In the genomic region with DNA sequence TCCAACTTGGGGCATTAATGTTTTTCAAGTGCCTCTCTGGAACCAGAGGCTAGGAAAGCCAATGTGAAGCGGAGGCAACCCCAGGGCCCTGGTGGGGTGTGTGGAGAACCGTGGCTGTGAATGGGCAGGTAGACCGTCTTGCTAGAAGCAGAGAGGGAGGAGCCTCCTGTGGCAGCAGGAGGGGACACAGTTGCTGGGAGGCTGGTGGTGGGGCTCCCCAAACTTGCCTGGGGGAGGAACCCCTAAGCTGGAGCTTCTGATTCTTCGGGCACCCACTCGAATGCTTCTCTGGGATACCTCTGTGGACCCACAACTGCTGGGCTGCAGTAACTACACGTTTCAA, we compare ENCODE assay signal across 25 cellular contexts.
"Had no signal": no experiment of that assay in that cellular context is flagged by ENCODE, and none has a peak within 500 bp of the region (broad histone marks: within the 10 kb centered on the region; RNA-seq: fewer than 3 reads in every experiment).

No MANE protein-coding gene starts in this region.

- H3K9me3 Mint-ChIP-seq: dendritic cell treated with granulocyte-macrophage colony-stimulating factor and Interleukin-4, amounts not matched to agents 40 ng/mL and 50 ng/mL, for 4 days had no signal

- H3K4me3 Mint-ChIP-seq: activated B cell treated with CpG ODN at 0.5 μM for 24 hours; activated CD8-positive, alpha-beta T cell treated with anti-CD3 and anti-CD28 coated beads for 36 hours; activated naive CD4-positive, alpha-beta T cell treated with anti-CD3 and anti-CD28 coated beads, Interleukin-2, amount 50 U/mL, for 24 hours; activated naive CD8-positive, alpha-beta T cell treated with anti-CD3 and anti-CD28 coated beads for 36 hours; activated naive CD8-positive, alpha-beta T cell treated with anti-CD3 and anti-CD28 coated beads, Interleukin-2, amount 50 U/mL, for 24 hours; activated T-cell treated with anti-CD3 and anti-CD28 coated beads, Interleukin-2, amount 50 U/mL, for 4 hours; activated T-helper 17 cell treated with anti-CD3 and anti-CD28 coated beads, Interleukin-2, amount 50 U/mL, for 72 hours; dendritic cell treated with granulocyte-macrophage colony-stimulating factor and Interleukin-4, amounts not matched to agents 40 ng/mL and 50 ng/mL, for 4 days; endodermal cell had no signal

- H3K4me1 Mint-ChIP-seq: activated B cell treated with CpG ODN at 0.5 μM for 24 hours; activated naive CD4-positive, alpha-beta T cell treated with anti-CD3 and anti-CD28 coated beads, Interleukin-2, amount 50 U/mL, for 24 hours; activated naive CD8-positive, alpha-beta T cell treated with anti-CD3 and anti-CD28 coated beads for 36 hours; activated naive CD8-positive, alpha-beta T cell treated with anti-CD3 and anti-CD28 coated beads, Interleukin-2, amount 50 U/mL, for 24 hours had no signal

- H3K27ac Mint-ChIP-seq: activated B cell treated with CpG ODN at 0.5 μM for 24 hours; activated CD8-positive, alpha-beta T cell treated with anti-CD3 and anti-CD28 coated beads for 36 hours; activated naive CD4-positive, alpha-beta T cell treated with anti-CD3 and anti-CD28 coated beads, Interleukin-2, amount 50 U/mL, for 24 hours; activated naive CD8-positive, alpha-beta T cell treated with anti-CD3 and anti-CD28 coated beads for 36 hours; activated naive CD8-positive, alpha-beta T cell treated with anti-CD3 and anti-CD28 coated beads, Interleukin-2, amount 50 U/mL, for 24 hours; activated T-helper 17 cell treated with anti-CD3 and anti-CD28 coated beads, Interleukin-2, amount 50 U/mL, for 72 hours; dendritic cell treated with granulocyte-macrophage colony-stimulating factor and Interleukin-4, amounts not matched to agents 40 ng/mL and 50 ng/mL, for 4 days; endodermal cell had no signal

- H3K27me3 Mint-ChIP-seq: activated naive CD4-positive, alpha-beta T cell treated with anti-CD3 and anti-CD28 coated beads, Interleukin-2, amount 50 U/mL, for 24 hours had no signal

- DNase-seq: activated B cell treated with CpG ODN at 0.5 μM for 24 hours; activated CD4-positive, alpha-beta T cell treated with anti-CD3 and anti-CD28 coated beads for 48 hours; activated CD4-positive, alpha-beta T cell treated with anti-CD3 and anti-CD28 coated beads, Interleukin-2, amount 50 U/mL, for 1 hour; activated CD4-positive, alpha-beta T cell treated with anti-CD3 and anti-CD28 coated beads, Interleukin-2, amount 50 U/mL, for 48 hours; activated CD8-positive, alpha-beta memory T cell treated with anti-CD3 and anti-CD28 coated beads for 24 hours; activated CD8-positive, alpha-beta T cell treated with anti-CD3 and anti-CD28 coated beads for 36 hours; activated gamma-delta T cell; activated naive CD4-positive, alpha-beta T cell treated with Interleukin-2 at 50 U/mL for 16 hours; activated naive CD8-positive, alpha-beta T cell treated with anti-CD3 and anti-CD28 coated beads for 36 hours; activated naive CD8-positive, alpha-beta T cell treated with anti-CD3 and anti-CD28 coated beads, Interleukin-2, amount 50 U/mL, for 24 hours; activated T-cell treated with anti-CD3 and anti-CD28 coated beads, Interleukin-2, amount 50 U/mL, for 4 hours; adrenal gland; amygdala; body of pancreas; central memory CD4-positive, alpha-beta T cell; cerebellar nuclear complex; effector memory CD4-positive, alpha-beta T cell; endodermal cell; foreskin fibroblast; T-helper 2 cell had no signal

- ATAC-seq: activated CD4-positive, CD25-positive, alpha-beta regulatory T cell treated with anti-CD3 and anti-CD28 coated beads, Interleukin-2, amount 50 U/mL, for 24 hours; activated CD8-positive, alpha-beta T cell treated with anti-CD3 and anti-CD28 coated beads for 36 hours; activated naive CD8-positive, alpha-beta T cell treated with anti-CD3 and anti-CD28 coated beads, Interleukin-2, amount 50 U/mL, for 24 hours; activated T-cell treated with anti-CD3 and anti-CD28 coated beads, Interleukin-2, amount 50 U/mL, for 4 hours; activated T-helper 17 cell treated with anti-CD3 and anti-CD28 coated beads, Interleukin-2, amount 50 U/mL, for 72 hours; body of pancreas; esophagus mucosa had no signal
